Comparison of ENCODE assay signal across 14 cellular contexts in the genomic region with DNA sequence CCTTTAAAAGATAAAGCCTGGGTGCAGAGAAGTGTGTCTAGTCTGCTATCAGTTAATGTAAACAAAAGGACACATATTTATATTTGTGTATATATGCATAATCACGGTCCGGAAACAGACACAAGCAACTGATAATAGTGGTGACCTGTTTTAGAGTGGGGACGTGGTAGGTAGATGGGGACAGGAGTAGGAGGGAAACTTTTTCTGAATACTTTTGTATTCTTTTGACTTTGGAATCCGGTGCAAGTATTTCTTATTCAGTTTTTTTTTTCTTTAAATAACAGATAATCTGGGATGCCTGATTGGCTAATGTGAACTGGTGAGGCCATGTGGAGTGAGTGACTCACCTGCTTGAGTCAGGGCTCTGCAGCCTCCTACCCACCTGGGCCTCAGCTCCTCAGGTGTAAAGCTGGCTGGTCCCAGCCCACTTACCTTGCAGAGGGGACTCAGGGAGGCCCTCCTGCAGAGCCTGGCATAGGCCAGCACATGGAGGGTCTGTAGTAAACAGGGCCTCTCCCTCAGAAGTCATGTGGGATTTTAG. TPM values are rescaled to one million over a fixed set of nuclear protein-coding genes. Genes with fewer than 3 reads are reported as not detected.
DNase-seq lines count a peak whose midpoint lies in the region; ATAC-seq and TF ChIP-seq lines count a peak whose summit lies in the region.
"Had no signal": no experiment of that assay in that cellular context is flagged by ENCODE, and none has a peak within 500 bp of the region (broad histone marks: within the 10 kb centered on the region; RNA-seq: fewer than 3 reads in every experiment).

No MANE protein-coding gene starts in this region.

- peak overlapping the region; percentile 90 for H3K27ac Mint-ChIP-seq in Calu3 (ENCODE audit: unreplicated experiment)
- peak overlapping the region; percentile 16 to 73 for H3K27ac Mint-ChIP-seq in effector memory CD8-positive, alpha-beta T cell
- no peak overlapping the region for H3K27ac Mint-ChIP-seq in mesothelial cell of epicardium
- H3K27ac Mint-ChIP-seq: naive B cell had no signal

- H3K9me3 Mint-ChIP-seq in Calu3 (ENCODE audit: low read depth, unreplicated experiment) = no peaks in the 10 kb centered on the region
- no peaks in the 10 kb centered on the region for H3K9me3 Mint-ChIP-seq in effector memory CD8-positive, alpha-beta T cell
- H3K9me3 Mint-ChIP-seq in mesothelial cell of epicardium = no peaks in the 10 kb centered on the region

- H3K9ac ChIP-seq in mucosa of rectum (ENCODE audit: low read depth in 1 of 2, low read length in 2 of 2) = peak overlapping the region in 1 of 2 donors; percentile 0

- intact Hi-C loops in Calu3 (cut with micrococcal nuclease; ENCODE audit: unreplicated experiment) (loop anchor here (5.0 kb wide), 2 partner anchors 37 to 52 kb away; no protein-coding TSS in a partner anchor), heart right ventricle (cut with DNase I) (no loop called here)

- H3K27me3 ChIP-seq in mucosa of rectum (ENCODE audit: control insufficient read depth in 2 of 2, insufficient read depth in 2 of 2, low read length in 2 of 2) (no peaks in the 10 kb centered on the region), heart right ventricle (no peaks in the 10 kb centered on the region)
- H3K27me3 ChIP-seq: esophagus squamous epithelium, right atrium auricular region had no signal

- H3K4me3 Mint-ChIP-seq in Calu3 (ENCODE audit: low read depth, unreplicated experiment) (peak overlapping the region; percentile 8), mesothelial cell of epicardium (no peak overlapping the region)
- H3K4me3 Mint-ChIP-seq in effector memory CD8-positive, alpha-beta T cell = no peak overlapping the region
- H3K4me3 Mint-ChIP-seq: naive B cell had no signal

- TF ChIP-seq CTCF in Calu3 (IDR thresholded peaks at IDR 0.05; ENCODE audit: unreplicated experiment) = no peak
- TF ChIP-seq CTCF in mesothelial cell of epicardium (IDR thresholded peaks at IDR 0.05; ENCODE audit: unreplicated experiment) = no peak
- TF ChIP-seq CTCF in heart right ventricle (IDR thresholded peaks at IDR 0.05) = no peak

- H3K9me3 ChIP-seq in mucosa of rectum (ENCODE audit: control insufficient read depth in 2 of 2, low read length in 2 of 2) (no peaks in the 10 kb centered on the region), heart right ventricle (no peaks in the 10 kb centered on the region)
- H3K9me3 ChIP-seq: esophagus squamous epithelium, right atrium auricular region had no signal

- no peaks in the 10 kb centered on the region for H3K27me3 Mint-ChIP-seq in Calu3 (ENCODE audit: unreplicated experiment)
- H3K27me3 Mint-ChIP-seq in effector memory CD8-positive, alpha-beta T cell = no peaks in the 10 kb centered on the region
- peaks cover 4% of the 10 kb centered on the region for H3K27me3 Mint-ChIP-seq in mesothelial cell of epicardium (ENCODE audit: low read depth)

- H3K4me1 ChIP-seq in mucosa of rectum (ENCODE audit: control insufficient read depth in 2 of 2, insufficient read depth in 2 of 2, low read length in 2 of 2) = peaks cover 39 to 54% of the 10 kb centered on the region in 2 donors
- H3K4me1 ChIP-seq in heart right ventricle = peaks cover 11 to 92% (median 58%) of the 10 kb centered on the region in 9 donors

- peaks cover 3 to 9% of the 10 kb centered on the region in 2 donors for H3K36me3 ChIP-seq in mucosa of rectum (ENCODE audit: control insufficient read depth in 2 of 2, insufficient read depth in 2 of 2, low read length in 2 of 2)
- H3K36me3 ChIP-seq in heart right ventricle = peaks cover 0 to 5% (median 0%) of the 10 kb centered on the region in 9 donors
- H3K36me3 ChIP-seq: esophagus squamous epithelium, right atrium auricular region had no signal

- no peak for ATAC-seq in effector memory CD8-positive, alpha-beta T cell (replicated peaks)
- no peak for ATAC-seq in HG02759 (IDR thresholded peaks at IDR 0.05; ENCODE audit: unreplicated experiment)
- ATAC-seq in heart right ventricle = no peak

- CTCF ChIA-PET in Calu3 (lab: Charles Lee) = interaction anchor here (0.6 to 1.9 kb wide), 8 partner anchors 13 to 156 kb away, joined by 3 to 10 read pairs (median 4); no protein-coding TSS in a partner anchor

- H3K4me3 ChIP-seq in mucosa of rectum (ENCODE audit: low read length in 2 of 2) = no peak overlapping the region
- no peak overlapping the region for H3K4me3 ChIP-seq in heart right ventricle
- H3K4me3 ChIP-seq: esophagus squamous epithelium, right atrium auricular region had no signal

- no TSS peak for BruUV-seq in Calu3 (replicated peaks; lab: Mats Ljungman, UMichigan)

- 70 to 80% methylated on average over 4 of the region's 4 CpGs for WGBS in heart right ventricle, 2 donors

- H3K27ac ChIP-seq in mucosa of rectum (ENCODE audit: low read depth in 2 of 2, low read length in 2 of 2) (peak overlapping the region; percentile 43 to 62), heart right ventricle (no peak overlapping the region)

- H3K36me3 Mint-ChIP-seq in Calu3 (ENCODE audit: insufficient read depth, unreplicated experiment) (peaks cover 27% of the 10 kb centered on the region), mesothelial cell of epicardium (no peaks in the 10 kb centered on the region)
- H3K36me3 Mint-ChIP-seq in effector memory CD8-positive, alpha-beta T cell (ENCODE audit: insufficient read depth) = no peaks in the 10 kb centered on the region
- H3K36me3 Mint-ChIP-seq: naive B cell had no signal

- DNase-seq in Calu3 (peak; percentile 59), LoVo (ENCODE audit: low spot score) (peak; percentile 56), DMS 273 (lab: John Stamatoyannopoulos, UW; ENCODE audit: unreplicated experiment) (no peak), mesothelial cell of epicardium (ENCODE audit: low spot score in 2 of 2, unreplicated experiment in 2 of 2) (no peak), heart right ventricle (no peak)
- DNase-seq in effector memory CD8-positive, alpha-beta T cell = no peak
- DNase-seq: esophagus squamous epithelium, naive B cell, NCI-H1048, NCI-H510A treated with DMSO at 0.1 percent for 48 hours, SHP77 had no signal

- peaks cover 57% of the 10 kb centered on the region for H3K4me1 Mint-ChIP-seq in Calu3 (ENCODE audit: low read depth, unreplicated experiment)
- peaks cover 37 to 39% of the 10 kb centered on the region in 2 donors for H3K4me1 Mint-ChIP-seq in effector memory CD8-positive, alpha-beta T cell (ENCODE audit: low read depth in 2 of 2)
- H3K4me1 Mint-ChIP-seq in mesothelial cell of epicardium = peaks cover 3% of the 10 kb centered on the region
- H3K4me1 Mint-ChIP-seq: naive B cell had no signal

RNA-seq across cellular contexts. Expression of a gene that starts 15.3 kb away (rescaled TPM):
- total RNA-seq in Calu3 (2022) = 191 and 202 TPM in 2 replicates
- 8.9 to 15.4 TPM (median 15.0 TPM) in 3 replicates for total RNA-seq in mesothelial cell of epicardium
- total RNA-seq in heart right ventricle = 10 to 100 TPM; 38.1 to 95.7 (median 72.7) TPM
- 10 to 100 TPM; 32.5 to 57.9 TPM for polyA plus RNA-seq in heart right ventricle

Comparison
In these comparisons a context has a peak if more than half of its experiments do, and no peak if none do; other contexts are left out.
1. DNase-seq: peak in Calu3 (single experiment) and LoVo (single experiment); none in effector memory CD8-positive, alpha-beta T cell (0 of 3), DMS 273 (single experiment), mesothelial cell of epicardium (0 of 2) and heart right ventricle (0 of 2).
2. H3K27ac ChIP-seq: peak in mucosa of rectum (2 of 2); none in heart right ventricle (0 of 10).